8 cellular contexts compared by ENCODE assay signal in the genomic region with DNA sequence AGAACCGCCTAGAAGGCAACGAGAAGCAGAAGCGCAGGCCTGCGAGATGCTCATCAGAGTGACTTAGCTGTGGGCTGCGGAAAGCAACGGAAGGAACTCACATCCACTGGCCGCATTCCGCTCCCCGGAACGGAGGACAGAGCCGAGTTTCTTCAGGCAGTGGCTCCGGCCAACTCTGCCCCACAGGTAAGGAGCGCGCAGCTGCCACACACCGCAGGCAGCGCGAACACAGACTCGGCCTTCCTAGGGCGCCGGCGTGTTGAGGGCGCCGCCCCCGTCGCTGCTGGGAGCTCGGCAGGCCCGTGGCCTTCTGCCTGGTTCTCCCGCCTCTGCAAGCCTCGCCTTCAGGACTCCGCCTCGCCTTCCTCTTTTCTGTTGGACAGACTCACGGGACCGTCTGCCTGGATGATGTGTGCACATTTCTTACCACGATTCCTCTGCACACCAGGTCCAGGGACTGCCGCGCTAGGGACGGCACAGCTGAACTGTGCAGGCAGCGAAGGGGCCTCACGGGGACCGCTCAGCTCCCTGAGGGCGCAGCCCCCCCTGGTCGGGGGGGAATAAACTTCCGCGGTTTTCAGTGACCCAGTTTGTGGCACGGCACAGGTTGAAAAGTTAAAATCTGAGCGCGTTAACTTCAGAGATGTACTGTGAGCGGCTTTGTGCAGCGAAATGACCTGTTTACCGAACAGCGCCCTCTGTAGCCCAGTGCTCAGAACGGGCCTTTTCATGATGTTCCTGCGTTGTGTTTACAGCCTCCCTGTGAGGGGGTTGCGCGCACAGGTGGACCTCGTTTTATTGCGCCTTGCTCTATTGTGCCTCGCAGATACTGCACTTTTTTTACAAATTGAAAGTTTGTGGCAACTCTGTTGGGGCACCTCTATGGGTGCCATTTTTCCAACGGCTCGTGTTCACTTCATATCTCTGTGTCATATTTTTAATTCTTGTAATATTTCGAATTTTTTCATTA. TPM values are rescaled to one million over a fixed set of nuclear protein-coding genes. Genes with fewer than 3 reads are reported as not detected.
DNase-seq lines count a peak whose midpoint lies in the region; ATAC-seq and TF ChIP-seq lines count a peak whose summit lies in the region.

No MANE protein-coding gene starts in this region.

- H3K27ac ChIP-seq in coronary artery = peak overlapping the region; percentile 77 to 92
- peak overlapping the region; percentile 71 for H3K27ac ChIP-seq in layer of hippocampus (ENCODE audit: low read depth, low read length)

- no peaks in the 10 kb centered on the region for H3K27me3 ChIP-seq in layer of hippocampus (ENCODE audit: control insufficient read depth, insufficient read depth, low read length)

- ATAC-seq in GM18907 (IDR thresholded peaks at IDR 0.05; ENCODE audit: unreplicated experiment) (peak; percentile 92), HG03280 (IDR thresholded peaks at IDR 0.05; ENCODE audit: unreplicated experiment) (peak; percentile 87)

- DNase-seq in AG08395 (ENCODE audit: low spot score) (peak; percentile 76), NCI-H460 (ENCODE audit: extremely low read depth, low read depth) (peak; percentile 58), coronary artery (ENCODE audit: low spot score) (peak; percentile 83)
- DNase-seq in activated CD4-positive, alpha-beta T cell treated with anti-CD3 and anti-CD28 coated beads for 48 hours = peak; percentile 86
- peak; percentile 51 to 54 for DNase-seq in stimulated activated CD4-positive, alpha-beta T cell treated with anti-CD3 and anti-CD28 coated beads, Interleukin-1b, Interleukin-23, amount 100 ng/mL, for 1 hour (ENCODE audit: low read depth in 2 of 2)

- TF ChIP-seq CTCF in coronary artery (IDR thresholded peaks at IDR 0.05) = peak; percentile 70

- H3K4me3 ChIP-seq in coronary artery = peak overlapping the region; percentile 78

RNA-seq across cellular contexts. Expression of a gene that starts 15.8 kb away (rescaled TPM):
- total RNA-seq in NCI-H460 (2014; rRNA removed; shearing (Covaris generic)) = 0.84 TPM in 1 of 2 replicates, not detected in the other
- 0.06 and 3.3 TPM in 2 replicates for polyA plus RNA-seq in NCI-H460 (2014; cell fraction: nucleus; rRNA removed)

RNA-seq across cellular contexts. Expression of a gene that starts 42.6 kb away (rescaled TPM):
- total RNA-seq in NCI-H460 (2014; rRNA removed; shearing (Covaris generic)) = 44.5 and 52.7 TPM in 2 replicates
- 43.0 and 59.4 TPM in 2 replicates for polyA plus RNA-seq in NCI-H460 (2014; cell fraction: nucleus; rRNA removed)

Comparison
In these comparisons a context has a peak if more than half of its experiments do, and no peak if none do; other contexts are left out.
1. Peak in every context shown above with its lines: DNase-seq, ATAC-seq, H3K4me3 ChIP-seq and H3K27ac ChIP-seq.